Comparison of ENCODE assay signal across 25 cellular contexts in the genomic region with DNA sequence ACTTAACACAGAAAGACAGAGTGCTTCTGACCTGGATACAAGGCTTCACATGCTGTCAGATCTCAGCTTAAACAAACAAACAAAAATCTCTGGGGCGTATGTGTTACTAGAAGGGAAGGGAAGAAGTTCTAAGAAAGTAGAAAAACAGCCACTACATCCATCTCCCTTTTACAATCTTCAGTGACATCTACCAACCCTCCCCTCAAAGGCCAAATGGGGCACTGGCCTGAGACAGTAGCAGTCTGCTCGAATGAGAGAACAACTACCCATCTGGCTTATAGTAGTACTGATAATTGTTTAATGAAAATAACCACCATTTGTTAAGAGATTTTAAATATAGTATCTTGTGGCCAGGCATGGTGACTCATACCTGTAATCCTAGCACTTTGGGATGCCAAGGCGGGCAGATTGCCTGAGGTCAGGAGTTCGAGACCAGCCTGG. TPM values are rescaled to one million over a fixed set of nuclear protein-coding genes. Genes with fewer than 3 reads are reported as not detected.
DNase-seq lines count a peak whose midpoint lies in the region; ATAC-seq, FAIRE-seq and TF ChIP-seq lines count a peak whose summit lies in the region.
"Had no signal": no experiment of that assay in that cellular context is flagged by ENCODE, and none has a peak within 500 bp of the region (broad histone marks: within the 10 kb centered on the region; RNA-seq: fewer than 3 reads in every experiment).

No MANE protein-coding gene starts in this region.

- no peaks in the 10 kb centered on the region for H3K9me3 ChIP-seq in mesodermal cell (ENCODE audit: control insufficient read depth, low read length)
- H3K9me3 ChIP-seq: esophagus squamous epithelium, heart left ventricle, upper lobe of right lung had no signal

- no peaks in the 10 kb centered on the region for H3K36me3 ChIP-seq in mesodermal cell (ENCODE audit: control insufficient read depth, insufficient read depth, low read length)
- H3K36me3 ChIP-seq: esophagus squamous epithelium, heart left ventricle, upper lobe of right lung had no signal

- H3K4me3 Mint-ChIP-seq in chondrocyte (ENCODE audit: unreplicated experiment): no peak overlapping the region
- no peak overlapping the region for H3K4me3 Mint-ChIP-seq in progenitor cell of endocrine pancreas (ENCODE audit: low read depth)
- H3K4me3 Mint-ChIP-seq: activated naive CD4-positive, alpha-beta T cell treated with anti-CD3 and anti-CD28 coated beads, Interleukin-2, amount 10 ng/mL, durations not matched to agents 7 days and 5 days; effector memory CD8-positive, alpha-beta T cell had no signal

- DNase-seq in GM03348 (ENCODE audit: low spot score) (peak; percentile 13), LHCN-M2 (ENCODE audit: low read depth) (peak; percentile 44), chondrocyte (ENCODE audit: low spot score) (no peak), progenitor cell of endocrine pancreas (ENCODE audit: low spot score, unreplicated experiment) (no peak), GM12891 (ENCODE audit: insufficient read length, low spot score) (no peak)
- DNase-seq in stimulated activated CD4-positive, alpha-beta T cell treated with anti-CD3 and anti-CD28 coated beads, Interleukin-4, amount 100 ng/mL, for 1 hour: no peak
- DNase-seq: activated CD8-positive, alpha-beta memory T cell treated with anti-CD3 and anti-CD28 coated beads for 24 hours; activated naive CD4-positive, alpha-beta T cell treated with anti-CD3 and anti-CD28 coated beads, Interleukin-2, amount 10 ng/mL, durations not matched to agents 7 days and 5 days; activated T-cell treated with anti-CD3 and anti-CD28 coated beads, Interleukin-2, amount 50 U/mL, for 48 hours; AML-193; aorta; cerebellar nuclear complex; effector memory CD8-positive, alpha-beta T cell; esophagus squamous epithelium; heart left ventricle; KG1; NCI-H1092; NCI-H526 treated with DMSO at 0.1 percent for 48 hours; retina; stimulated activated CD4-positive, alpha-beta T cell treated with anti-CD3 and anti-CD28 coated beads, Interleukin-12 subunit alpha, Interleukin-12 subunit beta, amount 100 ng/mL, for 4 hours; SW 1271; upper lobe of right lung had no signal

- peaks cover 11% of the 10 kb centered on the region for H3K4me1 ChIP-seq in mesodermal cell (ENCODE audit: control insufficient read depth, insufficient read depth, low read length, poor library complexity, severe bottlenecking)
- H3K4me1 ChIP-seq: esophagus squamous epithelium, heart left ventricle, upper lobe of right lung had no signal

- H3K36me3 Mint-ChIP-seq in chondrocyte (ENCODE audit: low read depth) (no peaks in the 10 kb centered on the region), progenitor cell of endocrine pancreas (ENCODE audit: insufficient read depth) (no peaks in the 10 kb centered on the region)
- H3K36me3 Mint-ChIP-seq: activated naive CD4-positive, alpha-beta T cell treated with anti-CD3 and anti-CD28 coated beads, Interleukin-2, amount 10 ng/mL, durations not matched to agents 7 days and 5 days had no signal

- TF ChIP-seq CTCF in chondrocyte (IDR thresholded peaks at IDR 0.05) (no peak), progenitor cell of endocrine pancreas (IDR thresholded peaks at IDR 0.05; ENCODE audit: unreplicated experiment) (no peak)

- H3K4me3 ChIP-seq in mesodermal cell (ENCODE audit: extremely low read depth, insufficient read depth, low read length, poor library complexity, severe bottlenecking): no peak overlapping the region
- H3K4me3 ChIP-seq: esophagus squamous epithelium, heart left ventricle, upper lobe of right lung had no signal

- ATAC-seq in HG02571 (IDR thresholded peaks at IDR 0.05; ENCODE audit: unreplicated experiment): no peak
- ATAC-seq: effector memory CD8-positive, alpha-beta T cell; heart left ventricle; upper lobe of right lung had no signal

- FAIRE-seq in GM12891 (lab: Jason Lieb, UNC): no peak

- 86% methylated on average over 2 of the region's 4 CpGs; no CpG with 5 or more reads in 1 of the 2 experiments for WGBS in mesodermal cell (ENCODE audit: insufficient coverage in 2 of 2), 2 experiments

- H3K27me3 Mint-ChIP-seq in chondrocyte (ENCODE audit: low read depth) (no peaks in the 10 kb centered on the region), progenitor cell of endocrine pancreas (no peaks in the 10 kb centered on the region)

- peak overlapping the region; percentile 24 for H3K27ac ChIP-seq in mesodermal cell (ENCODE audit: low read depth, low read length, severe bottlenecking)
- H3K27ac ChIP-seq: esophagus squamous epithelium, heart left ventricle, upper lobe of right lung had no signal

- TF ChIP-seq POLR2A in GM12891 (IDR thresholded peaks at IDR 0.05; ENCODE audit: low read depth, low read length): no peak

- peak overlapping the region; percentile 4 for H3K27ac Mint-ChIP-seq in chondrocyte (ENCODE audit: unreplicated experiment)
- no peak overlapping the region for H3K27ac Mint-ChIP-seq in progenitor cell of endocrine pancreas
- H3K27ac Mint-ChIP-seq: activated naive CD4-positive, alpha-beta T cell treated with anti-CD3 and anti-CD28 coated beads, Interleukin-2, amount 10 ng/mL, durations not matched to agents 7 days and 5 days; effector memory CD8-positive, alpha-beta T cell had no signal

- H3K4me1 Mint-ChIP-seq in chondrocyte (ENCODE audit: low read depth) (peaks cover 18% of the 10 kb centered on the region), progenitor cell of endocrine pancreas (ENCODE audit: low read depth) (no peaks in the 10 kb centered on the region)
- H3K4me1 Mint-ChIP-seq: activated naive CD4-positive, alpha-beta T cell treated with anti-CD3 and anti-CD28 coated beads, Interleukin-2, amount 10 ng/mL, durations not matched to agents 7 days and 5 days had no signal

- H3K9me3 Mint-ChIP-seq in chondrocyte (ENCODE audit: low read depth): no peaks in the 10 kb centered on the region
- no peaks in the 10 kb centered on the region for H3K9me3 Mint-ChIP-seq in progenitor cell of endocrine pancreas (ENCODE audit: low read depth)
- H3K9me3 Mint-ChIP-seq: activated naive CD4-positive, alpha-beta T cell treated with anti-CD3 and anti-CD28 coated beads, Interleukin-2, amount 10 ng/mL, durations not matched to agents 7 days and 5 days; effector memory CD8-positive, alpha-beta T cell had no signal

TF ChIP-seq in GM12891, 5 proteins besides CTCF, POLR2A, EP300 and RAD21:
- TF ChIP-seq POLR2AphosphoS5 (IDR thresholded peaks at IDR 0.05; ENCODE audit: low read depth, low read length) (no peak), SPI1 (IDR thresholded peaks at IDR 0.05; ENCODE audit: low read depth, low read length) (no peak), POU2F2 (IDR thresholded peaks at IDR 0.05; ENCODE audit: low read depth, low read length) (no peak), PAX5 (IDR thresholded peaks at IDR 0.05; ENCODE audit: insufficient read depth, low read length, severe bottlenecking) (no peak), TAF1 (IDR thresholded peaks at IDR 0.05; ENCODE audit: low read depth, low read length) (no peak)

RNA-seq across cellular contexts. Expression of gene CCDC83, which starts 29.4 kb away (rescaled TPM):
- total RNA-seq in LHCN-M2 (2014; rRNA removed) (0.06 TPM in 1 of 2 replicates, not detected in the other), chondrocyte (not detected in 3 replicates), progenitor cell of endocrine pancreas (not detected in 2 replicates)
- polyA plus RNA-seq in LHCN-M2 (2012): not detected
- not detected for polyA plus RNA-seq in mesodermal cell (2013, experiment 1 of 2)
- not detected for polyA plus RNA-seq in mesodermal cell (2013, experiment 2 of 2)
- not detected for polyA plus RNA-seq in GM12891 (2012; ENCODE audit: low read depth, missing spikeins)
- total RNA-seq: aorta, esophagus squamous epithelium, heart left ventricle, lower leg skin, upper lobe of right lung had no signal
- polyA plus RNA-seq: aorta, heart left ventricle had no signal

Comparison
In these comparisons a context has a peak if more than half of its experiments do, and no peak if none do; other contexts are left out.
1. DNase-seq: peak in GM03348 (single experiment) and LHCN-M2 (single experiment); none in chondrocyte (single experiment), progenitor cell of endocrine pancreas (single experiment), stimulated activated CD4-positive, alpha-beta T cell treated with anti-CD3 and anti-CD28 coated beads, Interleukin-4, amount 100 ng/mL, for 1 hour (single experiment) and GM12891 (single experiment).